Comparison of ENCODE assay signal across 1 cellular context in the genomic region with DNA sequence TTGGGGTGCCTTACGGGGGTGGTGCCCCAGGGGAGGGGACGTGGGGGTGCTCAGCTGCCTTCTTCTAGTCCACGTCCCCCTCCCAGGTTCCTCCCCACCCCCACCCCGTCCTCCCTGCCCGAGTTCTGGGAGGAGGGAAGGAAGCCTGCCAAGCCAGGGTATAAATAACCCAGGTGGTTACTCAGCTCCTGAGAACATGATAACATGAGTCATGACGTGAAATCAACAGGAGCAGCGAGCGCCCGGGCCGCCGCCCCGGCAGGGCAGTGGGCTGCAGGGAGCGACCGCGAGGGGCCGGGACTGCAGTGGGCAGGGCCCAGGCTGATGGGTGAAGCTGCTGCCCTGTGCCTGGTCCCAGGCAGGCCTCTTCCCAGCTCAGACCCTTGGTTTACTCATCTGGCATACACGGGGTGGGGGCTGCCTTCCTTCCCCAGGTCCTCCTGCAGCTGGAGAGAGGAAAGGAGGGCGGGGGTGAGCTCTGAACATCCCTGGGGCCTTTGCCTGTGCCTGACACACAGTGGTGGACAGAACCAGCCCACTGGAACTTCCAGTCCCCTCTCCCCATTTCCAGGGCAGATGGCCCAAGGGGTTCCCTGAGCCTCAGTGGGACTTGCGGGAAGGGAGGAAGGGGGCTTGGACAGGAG.
TF ChIP-seq lines count a peak whose summit lies in the region.

No MANE protein-coding gene starts in this region.

TF ChIP-seq in HEK293, 187 proteins besides CTCF, POLR2A, EP300 and RAD21 (continued from another document and continues in another):
- TF ChIP-seq ZNF561 (tag by site-specific recombination; IDR thresholded peaks at IDR 0.05; ENCODE audit: borderline replicate concordance) (no peak), ZNF571 (tag by site-specific recombination; IDR thresholded peaks at IDR 0.05) (no peak), ZNF184 (tag by site-specific recombination; IDR thresholded peaks at IDR 0.05) (no peak), ZEB2 (tag by site-specific recombination; IDR thresholded peaks at IDR 0.05) (peak; percentile 45; the same call in 1 of the 2 replicates), ZBTB8A (tag by site-specific recombination; IDR thresholded peaks at IDR 0.05) (peak; percentile 57), ZNF214 (tag by site-specific recombination; IDR thresholded peaks at IDR 0.05; ENCODE audit: borderline replicate concordance) (no peak), ZNF521 (tag by site-specific recombination; IDR thresholded peaks at IDR 0.05) (no peak), YY2 (tag by site-specific recombination; IDR thresholded peaks at IDR 0.05) (no peak), ZNF777 (tag by site-specific recombination; IDR thresholded peaks at IDR 0.05; ENCODE audit: borderline replicate concordance) (no peak), ZFHX2 (tag by site-specific recombination; conservative IDR thresholded peaks at IDR 0.05) (peak; percentile 42; the same call in 1 of the 2 replicates), ZNF394 (tag by site-specific recombination; IDR thresholded peaks at IDR 0.05; ENCODE audit: borderline replicate concordance) (no peak), OVOL3 (tag by site-specific recombination; IDR thresholded peaks at IDR 0.05) (no peak), ZIC2 (tag by site-specific recombination; IDR thresholded peaks at IDR 0.05) (peak; percentile 80), ZBTB17 (tag by site-specific recombination; IDR thresholded peaks at IDR 0.05) (peak; percentile 60), IKZF3 (tag by site-specific recombination; IDR thresholded peaks at IDR 0.05) (peak; percentile 43; the same call in 1 of the 2 replicates), GLIS2 (tag by site-specific recombination; IDR thresholded peaks at IDR 0.05) (peak; percentile 74), ZNF433 (tag by site-specific recombination; IDR thresholded peaks at IDR 0.05; ENCODE audit: low read depth) (no peak), ZNF155 (tag by site-specific recombination; IDR thresholded peaks at IDR 0.05) (no peak), GLIS1 (tag by site-specific recombination; IDR thresholded peaks at IDR 0.05) (peak; percentile 18; the same call in 1 of the 2 replicates), ZNF302 (tag by site-specific recombination; IDR thresholded peaks at IDR 0.05; ENCODE audit: low read depth) (no peak), OSR2 (tag by site-specific recombination; IDR thresholded peaks at IDR 0.05) (peak; percentile 82), ZNF776 (tag by site-specific recombination; IDR thresholded peaks at IDR 0.05; ENCODE audit: borderline replicate concordance) (no peak), ZNF792 (tag by site-specific recombination; IDR thresholded peaks at IDR 0.05) (no peak), ZNF341 (tag by site-specific recombination; IDR thresholded peaks at IDR 0.05; ENCODE audit: low read depth) (no peak), ZNF664 (tag by site-specific recombination; IDR thresholded peaks at IDR 0.05) (no peak), ZNF707 (tag by site-specific recombination; IDR thresholded peaks at IDR 0.05) (no peak), ZNF768 (tag by site-specific recombination; IDR thresholded peaks at IDR 0.05) (no peak), ZNF202 (tag by site-specific recombination; IDR thresholded peaks at IDR 0.05; ENCODE audit: borderline replicate concordance) (no peak), MEIS1 (CRISPR knock-in tag; IDR thresholded peaks at IDR 0.05; ENCODE audit: borderline replicate concordance) (no peak)
- TF ChIP-seq, protein P1, sequence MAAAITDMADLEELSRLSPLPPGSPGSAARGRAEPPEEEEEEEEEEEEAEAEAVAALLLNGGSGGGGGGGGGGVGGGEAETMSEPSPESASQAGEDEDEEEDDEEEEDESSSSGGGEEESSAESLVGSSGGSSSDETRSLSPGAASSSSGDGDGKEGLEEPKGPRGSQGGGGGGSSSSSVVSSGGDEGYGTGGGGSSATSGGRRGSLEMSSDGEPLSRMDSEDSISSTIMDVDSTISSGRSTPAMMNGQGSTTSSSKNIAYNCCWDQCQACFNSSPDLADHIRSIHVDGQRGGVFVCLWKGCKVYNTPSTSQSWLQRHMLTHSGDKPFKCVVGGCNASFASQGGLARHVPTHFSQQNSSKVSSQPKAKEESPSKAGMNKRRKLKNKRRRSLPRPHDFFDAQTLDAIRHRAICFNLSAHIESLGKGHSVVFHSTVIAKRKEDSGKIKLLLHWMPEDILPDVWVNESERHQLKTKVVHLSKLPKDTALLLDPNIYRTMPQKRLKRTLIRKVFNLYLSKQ (tag by site-specific recombination; IDR thresholded peaks at IDR 0.05; ENCODE audit: borderline replicate concordance): no peak
- TF ChIP-seq, protein P2, sequence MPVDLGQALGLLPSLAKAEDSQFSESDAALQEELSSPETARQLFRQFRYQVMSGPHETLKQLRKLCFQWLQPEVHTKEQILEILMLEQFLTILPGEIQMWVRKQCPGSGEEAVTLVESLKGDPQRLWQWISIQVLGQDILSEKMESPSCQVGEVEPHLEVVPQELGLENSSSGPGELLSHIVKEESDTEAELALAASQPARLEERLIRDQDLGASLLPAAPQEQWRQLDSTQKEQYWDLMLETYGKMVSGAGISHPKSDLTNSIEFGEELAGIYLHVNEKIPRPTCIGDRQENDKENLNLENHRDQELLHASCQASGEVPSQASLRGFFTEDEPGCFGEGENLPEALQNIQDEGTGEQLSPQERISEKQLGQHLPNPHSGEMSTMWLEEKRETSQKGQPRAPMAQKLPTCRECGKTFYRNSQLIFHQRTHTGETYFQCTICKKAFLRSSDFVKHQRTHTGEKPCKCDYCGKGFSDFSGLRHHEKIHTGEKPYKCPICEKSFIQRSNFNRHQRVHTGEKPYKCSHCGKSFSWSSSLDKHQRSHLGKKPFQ (tag by site-specific recombination; IDR thresholded peaks at IDR 0.05): no peak
- TF ChIP-seq, protein P3, sequence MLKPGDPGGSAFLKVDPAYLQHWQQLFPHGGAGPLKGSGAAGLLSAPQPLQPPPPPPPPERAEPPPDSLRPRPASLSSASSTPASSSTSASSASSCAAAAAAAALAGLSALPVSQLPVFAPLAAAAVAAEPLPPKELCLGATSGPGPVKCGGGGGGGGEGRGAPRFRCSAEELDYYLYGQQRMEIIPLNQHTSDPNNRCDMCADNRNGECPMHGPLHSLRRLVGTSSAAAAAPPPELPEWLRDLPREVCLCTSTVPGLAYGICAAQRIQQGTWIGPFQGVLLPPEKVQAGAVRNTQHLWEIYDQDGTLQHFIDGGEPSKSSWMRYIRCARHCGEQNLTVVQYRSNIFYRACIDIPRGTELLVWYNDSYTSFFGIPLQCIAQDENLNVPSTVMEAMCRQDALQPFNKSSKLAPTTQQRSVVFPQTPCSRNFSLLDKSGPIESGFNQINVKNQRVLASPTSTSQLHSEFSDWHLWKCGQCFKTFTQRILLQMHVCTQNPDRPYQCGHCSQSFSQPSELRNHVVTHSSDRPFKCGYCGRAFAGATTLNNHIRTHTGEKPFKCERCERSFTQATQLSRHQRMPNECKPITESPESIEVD (tag by site-specific recombination; IDR thresholded peaks at IDR 0.05): no peak
- TF ChIP-seq, protein P4, sequence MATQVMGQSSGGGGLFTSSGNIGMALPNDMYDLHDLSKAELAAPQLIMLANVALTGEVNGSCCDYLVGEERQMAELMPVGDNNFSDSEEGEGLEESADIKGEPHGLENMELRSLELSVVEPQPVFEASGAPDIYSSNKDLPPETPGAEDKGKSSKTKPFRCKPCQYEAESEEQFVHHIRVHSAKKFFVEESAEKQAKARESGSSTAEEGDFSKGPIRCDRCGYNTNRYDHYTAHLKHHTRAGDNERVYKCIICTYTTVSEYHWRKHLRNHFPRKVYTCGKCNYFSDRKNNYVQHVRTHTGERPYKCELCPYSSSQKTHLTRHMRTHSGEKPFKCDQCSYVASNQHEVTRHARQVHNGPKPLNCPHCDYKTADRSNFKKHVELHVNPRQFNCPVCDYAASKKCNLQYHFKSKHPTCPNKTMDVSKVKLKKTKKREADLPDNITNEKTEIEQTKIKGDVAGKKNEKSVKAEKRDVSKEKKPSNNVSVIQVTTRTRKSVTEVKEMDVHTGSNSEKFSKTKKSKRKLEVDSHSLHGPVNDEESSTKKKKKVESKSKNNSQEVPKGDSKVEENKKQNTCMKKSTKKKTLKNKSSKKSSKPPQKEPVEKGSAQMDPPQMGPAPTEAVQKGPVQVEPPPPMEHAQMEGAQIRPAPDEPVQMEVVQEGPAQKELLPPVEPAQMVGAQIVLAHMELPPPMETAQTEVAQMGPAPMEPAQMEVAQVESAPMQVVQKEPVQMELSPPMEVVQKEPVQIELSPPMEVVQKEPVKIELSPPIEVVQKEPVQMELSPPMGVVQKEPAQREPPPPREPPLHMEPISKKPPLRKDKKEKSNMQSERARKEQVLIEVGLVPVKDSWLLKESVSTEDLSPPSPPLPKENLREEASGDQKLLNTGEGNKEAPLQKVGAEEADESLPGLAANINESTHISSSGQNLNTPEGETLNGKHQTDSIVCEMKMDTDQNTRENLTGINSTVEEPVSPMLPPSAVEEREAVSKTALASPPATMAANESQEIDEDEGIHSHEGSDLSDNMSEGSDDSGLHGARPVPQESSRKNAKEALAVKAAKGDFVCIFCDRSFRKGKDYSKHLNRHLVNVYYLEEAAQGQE (tag by site-specific recombination; IDR thresholded peaks at IDR 0.05): no peak
- TF ChIP-seq, protein P5, sequence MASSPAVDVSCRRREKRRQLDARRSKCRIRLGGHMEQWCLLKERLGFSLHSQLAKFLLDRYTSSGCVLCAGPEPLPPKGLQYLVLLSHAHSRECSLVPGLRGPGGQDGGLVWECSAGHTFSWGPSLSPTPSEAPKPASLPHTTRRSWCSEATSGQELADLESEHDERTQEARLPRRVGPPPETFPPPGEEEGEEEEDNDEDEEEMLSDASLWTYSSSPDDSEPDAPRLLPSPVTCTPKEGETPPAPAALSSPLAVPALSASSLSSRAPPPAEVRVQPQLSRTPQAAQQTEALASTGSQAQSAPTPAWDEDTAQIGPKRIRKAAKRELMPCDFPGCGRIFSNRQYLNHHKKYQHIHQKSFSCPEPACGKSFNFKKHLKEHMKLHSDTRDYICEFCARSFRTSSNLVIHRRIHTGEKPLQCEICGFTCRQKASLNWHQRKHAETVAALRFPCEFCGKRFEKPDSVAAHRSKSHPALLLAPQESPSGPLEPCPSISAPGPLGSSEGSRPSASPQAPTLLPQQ (tag by site-specific recombination; IDR thresholded peaks at IDR 0.05): no peak
- TF ChIP-seq, protein P6, sequence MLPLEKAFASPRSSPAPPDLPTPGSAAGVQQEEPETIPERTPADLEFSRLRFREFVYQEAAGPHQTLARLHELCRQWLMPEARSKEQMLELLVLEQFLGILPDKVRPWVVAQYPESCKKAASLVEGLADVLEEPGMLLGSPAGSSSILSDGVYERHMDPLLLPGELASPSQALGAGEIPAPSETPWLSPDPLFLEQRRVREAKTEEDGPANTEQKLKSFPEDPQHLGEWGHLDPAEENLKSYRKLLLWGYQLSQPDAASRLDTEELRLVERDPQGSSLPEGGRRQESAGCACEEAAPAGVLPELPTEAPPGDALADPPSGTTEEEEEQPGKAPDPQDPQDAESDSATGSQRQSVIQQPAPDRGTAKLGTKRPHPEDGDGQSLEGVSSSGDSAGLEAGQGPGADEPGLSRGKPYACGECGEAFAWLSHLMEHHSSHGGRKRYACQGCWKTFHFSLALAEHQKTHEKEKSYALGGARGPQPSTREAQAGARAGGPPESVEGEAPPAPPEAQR (tag by site-specific recombination; IDR thresholded peaks at IDR 0.05): no peak
- TF ChIP-seq, protein P7, sequence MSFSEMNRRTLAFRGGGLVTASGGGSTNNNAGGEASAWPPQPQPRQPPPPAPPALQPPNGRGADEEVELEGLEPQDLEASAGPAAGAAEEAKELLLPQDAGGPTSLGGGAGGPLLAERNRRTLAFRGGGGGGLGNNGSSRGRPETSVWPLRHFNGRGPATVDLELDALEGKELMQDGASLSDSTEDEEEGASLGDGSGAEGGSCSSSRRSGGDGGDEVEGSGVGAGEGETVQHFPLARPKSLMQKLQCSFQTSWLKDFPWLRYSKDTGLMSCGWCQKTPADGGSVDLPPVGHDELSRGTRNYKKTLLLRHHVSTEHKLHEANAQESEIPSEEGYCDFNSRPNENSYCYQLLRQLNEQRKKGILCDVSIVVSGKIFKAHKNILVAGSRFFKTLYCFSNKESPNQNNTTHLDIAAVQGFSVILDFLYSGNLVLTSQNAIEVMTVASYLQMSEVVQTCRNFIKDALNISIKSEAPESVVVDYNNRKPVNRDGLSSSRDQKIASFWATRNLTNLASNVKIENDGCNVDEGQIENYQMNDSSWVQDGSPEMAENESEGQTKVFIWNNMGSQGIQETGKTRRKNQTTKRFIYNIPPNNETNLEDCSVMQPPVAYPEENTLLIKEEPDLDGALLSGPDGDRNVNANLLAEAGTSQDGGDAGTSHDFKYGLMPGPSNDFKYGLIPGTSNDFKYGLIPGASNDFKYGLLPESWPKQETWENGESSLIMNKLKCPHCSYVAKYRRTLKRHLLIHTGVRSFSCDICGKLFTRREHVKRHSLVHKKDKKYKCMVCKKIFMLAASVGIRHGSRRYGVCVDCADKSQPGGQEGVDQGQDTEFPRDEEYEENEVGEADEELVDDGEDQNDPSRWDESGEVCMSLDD (tag by site-specific recombination; IDR thresholded peaks at IDR 0.05): no peak
- TF ChIP-seq, protein P8, sequence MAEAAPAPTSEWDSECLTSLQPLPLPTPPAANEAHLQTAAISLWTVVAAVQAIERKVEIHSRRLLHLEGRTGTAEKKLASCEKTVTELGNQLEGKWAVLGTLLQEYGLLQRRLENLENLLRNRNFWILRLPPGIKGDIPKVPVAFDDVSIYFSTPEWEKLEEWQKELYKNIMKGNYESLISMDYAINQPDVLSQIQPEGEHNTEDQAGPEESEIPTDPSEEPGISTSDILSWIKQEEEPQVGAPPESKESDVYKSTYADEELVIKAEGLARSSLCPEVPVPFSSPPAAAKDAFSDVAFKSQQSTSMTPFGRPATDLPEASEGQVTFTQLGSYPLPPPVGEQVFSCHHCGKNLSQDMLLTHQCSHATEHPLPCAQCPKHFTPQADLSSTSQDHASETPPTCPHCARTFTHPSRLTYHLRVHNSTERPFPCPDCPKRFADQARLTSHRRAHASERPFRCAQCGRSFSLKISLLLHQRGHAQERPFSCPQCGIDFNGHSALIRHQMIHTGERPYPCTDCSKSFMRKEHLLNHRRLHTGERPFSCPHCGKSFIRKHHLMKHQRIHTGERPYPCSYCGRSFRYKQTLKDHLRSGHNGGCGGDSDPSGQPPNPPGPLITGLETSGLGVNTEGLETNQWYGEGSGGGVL (tag by site-specific recombination; IDR thresholded peaks at IDR 0.05): peak; percentile 89
- TF ChIP-seq, protein P9, sequence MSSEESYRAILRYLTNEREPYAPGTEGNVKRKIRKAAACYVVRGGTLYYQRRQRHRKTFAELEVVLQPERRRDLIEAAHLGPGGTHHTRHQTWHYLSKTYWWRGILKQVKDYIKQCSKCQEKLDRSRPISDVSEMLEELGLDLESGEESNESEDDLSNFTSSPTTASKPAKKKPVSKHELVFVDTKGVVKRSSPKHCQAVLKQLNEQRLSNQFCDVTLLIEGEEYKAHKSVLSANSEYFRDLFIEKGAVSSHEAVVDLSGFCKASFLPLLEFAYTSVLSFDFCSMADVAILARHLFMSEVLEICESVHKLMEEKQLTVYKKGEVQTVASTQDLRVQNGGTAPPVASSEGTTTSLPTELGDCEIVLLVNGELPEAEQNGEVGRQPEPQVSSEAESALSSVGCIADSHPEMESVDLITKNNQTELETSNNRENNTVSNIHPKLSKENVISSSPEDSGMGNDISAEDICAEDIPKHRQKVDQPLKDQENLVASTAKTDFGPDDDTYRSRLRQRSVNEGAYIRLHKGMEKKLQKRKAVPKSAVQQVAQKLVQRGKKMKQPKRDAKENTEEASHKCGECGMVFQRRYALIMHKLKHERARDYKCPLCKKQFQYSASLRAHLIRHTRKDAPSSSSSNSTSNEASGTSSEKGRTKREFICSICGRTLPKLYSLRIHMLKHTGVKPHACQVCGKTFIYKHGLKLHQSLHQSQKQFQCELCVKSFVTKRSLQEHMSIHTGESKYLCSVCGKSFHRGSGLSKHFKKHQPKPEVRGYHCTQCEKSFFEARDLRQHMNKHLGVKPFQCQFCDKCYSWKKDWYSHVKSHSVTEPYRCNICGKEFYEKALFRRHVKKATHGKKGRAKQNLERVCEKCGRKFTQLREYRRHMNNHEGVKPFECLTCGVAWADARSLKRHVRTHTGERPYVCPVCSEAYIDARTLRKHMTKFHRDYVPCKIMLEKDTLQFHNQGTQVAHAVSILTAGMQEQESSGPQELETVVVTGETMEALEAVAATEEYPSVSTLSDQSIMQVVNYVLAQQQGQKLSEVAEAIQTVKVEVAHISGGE (tag by site-specific recombination; conservative IDR thresholded peaks at IDR 0.05; ENCODE audit: low read depth): no peak
